15 cellular contexts compared by ENCODE assay signal in the genomic region with DNA sequence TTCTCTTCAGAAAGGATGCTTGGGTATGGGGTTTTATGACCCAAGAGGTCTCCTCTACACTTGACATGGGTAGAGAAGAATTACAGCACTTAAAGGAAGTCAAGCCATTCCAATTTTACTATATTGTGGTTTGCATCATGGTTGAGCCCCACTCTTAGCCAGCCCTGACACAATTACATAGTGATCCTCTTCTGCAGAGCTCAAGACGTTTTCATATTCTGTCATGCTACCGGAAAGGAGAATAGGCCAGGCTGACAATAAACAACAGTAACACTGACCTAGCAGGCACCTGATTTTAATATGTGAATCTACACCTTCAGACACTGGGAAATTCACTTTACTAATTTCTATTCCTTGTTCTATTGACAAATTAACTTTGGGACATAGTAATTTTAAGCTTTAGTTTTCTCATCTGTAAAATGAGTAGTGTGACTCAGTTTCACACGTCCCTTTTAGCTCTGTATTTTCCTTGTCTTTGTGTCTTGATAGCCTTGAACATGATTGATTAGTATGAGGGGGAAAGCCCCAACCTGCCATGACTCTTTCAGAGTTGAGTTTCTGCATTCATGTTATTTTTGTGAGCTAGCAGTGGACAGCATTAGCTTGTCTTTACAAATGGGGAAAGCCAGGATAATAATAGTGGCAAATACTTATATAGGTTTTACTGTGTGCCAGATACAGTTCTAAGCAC.
DNase-seq lines count a peak whose midpoint lies in the region; ATAC-seq and TF ChIP-seq lines count a peak whose summit lies in the region.
"Had no signal": no experiment of that assay in that cellular context is flagged by ENCODE, and none has a peak within 500 bp of the region (broad histone marks: within the 10 kb centered on the region; RNA-seq: fewer than 3 reads in every experiment).

No MANE protein-coding gene starts in this region.

- CTCF ChIA-PET in activated CD4-positive, alpha-beta T cell treated with anti-CD3 and anti-CD28 coated beads for 36 hours (lab: Charles Lee): interaction anchor here (0.7 to 2.6 kb wide), 5 partner anchors 7 to 1174 kb away, joined by 3 to 21 read pairs (median 3); no protein-coding TSS in a partner anchor
- CTCF ChIA-PET in activated CD4-positive, alpha-beta memory T cell treated with anti-CD3 and anti-CD28 coated beads for 36 hours (lab: Charles Lee): interaction anchor here (1.2 to 4.8 kb wide), 4 partner anchors 8 to 376 kb away, joined by 3 to 50 read pairs (median 4); no protein-coding TSS in a partner anchor
- CTCF ChIA-PET in WTC11 (lab: Charles Lee): interaction anchor here (1.8 to 3.1 kb wide), 2 partner anchors 8 to 21 kb away, joined by 7 to 39 read pairs; no protein-coding TSS in a partner anchor

- ATAC-seq in activated CD4-positive, alpha-beta T cell treated with anti-CD3 and anti-CD28 coated beads for 36 hours: peak; percentile 82
- peak; percentile 80 to 96 for ATAC-seq in activated T-cell treated with anti-CD3 and anti-CD28 coated beads, Interleukin-2, amount 50 U/mL, for 72 hours (replicated peaks in 1 of 2)
- peak; percentile 97 for ATAC-seq in stimulated activated effector memory CD8-positive, alpha-beta T cell treated with anti-CD3 and anti-CD28 coated beads, Interleukin-12 subunit alpha, Interleukin-12 subunit beta, amount 100 ng/mL, for 72 hours
- ATAC-seq in WTC11: no peak
- ATAC-seq: GM23338 had no signal

- intact Hi-C loops in activated CD4-positive, alpha-beta T cell treated with anti-CD3 and anti-CD28 coated beads for 36 hours (cut with DNase I, micrococcal nuclease): no loop called here
- intact Hi-C loops in activated CD4-positive, alpha-beta memory T cell treated with anti-CD3 and anti-CD28 coated beads for 36 hours (cut with micrococcal nuclease): loop anchor here (1.0 kb wide), 1 partner anchor 9 kb away; no protein-coding TSS in a partner anchor

- peaks cover 15% of the 10 kb centered on the region for H3K27me3 Mint-ChIP-seq in activated CD4-positive, alpha-beta T cell treated with anti-CD3 and anti-CD28 coated beads for 36 hours
- H3K27me3 Mint-ChIP-seq in activated T-cell treated with anti-CD3 and anti-CD28 coated beads, Interleukin-2, amount 50 U/mL, for 72 hours (ENCODE audit: low read depth): peaks cover 25% of the 10 kb centered on the region
- peaks cover 5% of the 10 kb centered on the region for H3K27me3 Mint-ChIP-seq in activated CD4-positive, alpha-beta memory T cell treated with anti-CD3 and anti-CD28 coated beads for 36 hours
- H3K27me3 Mint-ChIP-seq in WTC11 (ENCODE audit: low read depth): no peaks in the 10 kb centered on the region

- TF ChIP-seq CTCF in WTC11 (IDR thresholded peaks at IDR 0.05): no peak

- no peak for DNase-seq in activated CD4-positive, alpha-beta T cell treated with anti-CD3 and anti-CD28 coated beads for 36 hours
- DNase-seq in activated CD4-positive, alpha-beta T cell treated with anti-CD3 and anti-CD28 coated beads for 1 hour: no peak
- DNase-seq in activated T-cell treated with anti-CD3 and anti-CD28 coated beads, Interleukin-2, amount 50 U/mL, for 72 hours: no peak
- DNase-seq in activated T-cell treated with anti-CD3 and anti-CD28 coated beads for 4 hours (no peak), NCI-H2196 (lab: John Stamatoyannopoulos, UW; ENCODE audit: unreplicated experiment) (no peak), WTC11 (ENCODE audit: low spot score) (no peak)
- peak; percentile 16 for DNase-seq in activated CD4-positive, alpha-beta memory T cell treated with anti-CD3 and anti-CD28 coated beads for 36 hours
- DNase-seq in stimulated activated effector memory CD8-positive, alpha-beta T cell treated with anti-CD3 and anti-CD28 coated beads, Interleukin-12 subunit alpha, Interleukin-12 subunit beta, amount 100 ng/mL, for 72 hours (ENCODE audit: low spot score in 2 of 2): peak in 1 of 2 donors; percentile 64
- DNase-seq: 8988T; AML-193; CD4-positive, CD25-positive, alpha-beta regulatory T cell; DMS53; GF-D8; H7 had no signal

- no peaks in the 10 kb centered on the region for H3K36me3 Mint-ChIP-seq in activated CD4-positive, alpha-beta T cell treated with anti-CD3 and anti-CD28 coated beads for 36 hours (ENCODE audit: low read depth)
- no peaks in the 10 kb centered on the region for H3K36me3 Mint-ChIP-seq in activated T-cell treated with anti-CD3 and anti-CD28 coated beads, Interleukin-2, amount 50 U/mL, for 72 hours (ENCODE audit: insufficient read depth in 2 of 2)
- H3K36me3 Mint-ChIP-seq in activated CD4-positive, alpha-beta memory T cell treated with anti-CD3 and anti-CD28 coated beads for 36 hours: no peaks in the 10 kb centered on the region
- no peaks in the 10 kb centered on the region for H3K36me3 Mint-ChIP-seq in stimulated activated effector memory CD8-positive, alpha-beta T cell treated with anti-CD3 and anti-CD28 coated beads, Interleukin-12 subunit alpha, Interleukin-12 subunit beta, amount 100 ng/mL, for 72 hours
- 0 out of 2 replicates have a peak, but pooled peaks cover 3% of the 10 kb centered on the region for H3K36me3 Mint-ChIP-seq in WTC11

- POLR2A ChIA-PET in activated CD4-positive, alpha-beta T cell treated with anti-CD3 and anti-CD28 coated beads for 36 hours (lab: Charles Lee): no interaction called here
- POLR2A ChIA-PET in activated CD4-positive, alpha-beta memory T cell treated with anti-CD3 and anti-CD28 coated beads for 36 hours (lab: Charles Lee): interaction anchor here (1.0 to 1.9 kb wide), 2 partner anchors 9 to 14 kb away, joined by 5 to 10 read pairs; no protein-coding TSS in a partner anchor
- POLR2A ChIA-PET in WTC11 (lab: Charles Lee): interaction anchor here (1.5 kb wide), 1 partner anchor 14 kb away, joined by 4 read pairs; no protein-coding TSS in a partner anchor

- peaks cover 3% of the 10 kb centered on the region for H3K4me1 Mint-ChIP-seq in activated CD4-positive, alpha-beta T cell treated with anti-CD3 and anti-CD28 coated beads for 36 hours
- no peaks in the 10 kb centered on the region for H3K4me1 Mint-ChIP-seq in activated T-cell treated with anti-CD3 and anti-CD28 coated beads, Interleukin-2, amount 50 U/mL, for 72 hours (ENCODE audit: low read depth)
- H3K4me1 Mint-ChIP-seq in activated CD4-positive, alpha-beta memory T cell treated with anti-CD3 and anti-CD28 coated beads for 36 hours (ENCODE audit: low read depth): peaks cover 12% of the 10 kb centered on the region
- peaks cover 21% of the 10 kb centered on the region for H3K4me1 Mint-ChIP-seq in stimulated activated effector memory CD8-positive, alpha-beta T cell treated with anti-CD3 and anti-CD28 coated beads, Interleukin-12 subunit alpha, Interleukin-12 subunit beta, amount 100 ng/mL, for 72 hours
- H3K4me1 Mint-ChIP-seq in WTC11: no peaks in the 10 kb centered on the region
- H3K4me1 Mint-ChIP-seq: CD4-positive, CD25-positive, alpha-beta regulatory T cell; GM23338 had no signal

- peaks cover 6% of the 10 kb centered on the region for H3K9me3 Mint-ChIP-seq in activated CD4-positive, alpha-beta T cell treated with anti-CD3 and anti-CD28 coated beads for 36 hours (ENCODE audit: low read depth)
- H3K9me3 Mint-ChIP-seq in activated T-cell treated with anti-CD3 and anti-CD28 coated beads, Interleukin-2, amount 50 U/mL, for 72 hours: peaks cover 0 to 2% of the 10 kb centered on the region in 2 donors
- H3K9me3 Mint-ChIP-seq in activated CD4-positive, alpha-beta memory T cell treated with anti-CD3 and anti-CD28 coated beads for 36 hours: peaks cover 3% of the 10 kb centered on the region
- H3K9me3 Mint-ChIP-seq in stimulated activated effector memory CD8-positive, alpha-beta T cell treated with anti-CD3 and anti-CD28 coated beads, Interleukin-12 subunit alpha, Interleukin-12 subunit beta, amount 100 ng/mL, for 72 hours: peaks cover 6% of the 10 kb centered on the region
- peaks cover 11% of the 10 kb centered on the region for H3K9me3 Mint-ChIP-seq in WTC11

- no peak overlapping the region for H3K4me3 Mint-ChIP-seq in activated CD4-positive, alpha-beta T cell treated with anti-CD3 and anti-CD28 coated beads for 36 hours
- peak overlapping the region in 1 of 2 donors; percentile 2 for H3K4me3 Mint-ChIP-seq in activated T-cell treated with anti-CD3 and anti-CD28 coated beads, Interleukin-2, amount 50 U/mL, for 72 hours
- H3K4me3 Mint-ChIP-seq in activated CD4-positive, alpha-beta memory T cell treated with anti-CD3 and anti-CD28 coated beads for 36 hours: no peak overlapping the region
- no peak overlapping the region for H3K4me3 Mint-ChIP-seq in stimulated activated effector memory CD8-positive, alpha-beta T cell treated with anti-CD3 and anti-CD28 coated beads, Interleukin-12 subunit alpha, Interleukin-12 subunit beta, amount 100 ng/mL, for 72 hours
- no peak overlapping the region for H3K4me3 Mint-ChIP-seq in WTC11
- H3K4me3 Mint-ChIP-seq: CD4-positive, CD25-positive, alpha-beta regulatory T cell; GM23338 had no signal

- no peak overlapping the region for H3K27ac Mint-ChIP-seq in activated CD4-positive, alpha-beta T cell treated with anti-CD3 and anti-CD28 coated beads for 36 hours
- H3K27ac Mint-ChIP-seq in activated T-cell treated with anti-CD3 and anti-CD28 coated beads, Interleukin-2, amount 50 U/mL, for 72 hours: peak overlapping the region; percentile 20
- H3K27ac Mint-ChIP-seq in activated CD4-positive, alpha-beta memory T cell treated with anti-CD3 and anti-CD28 coated beads for 36 hours: peak overlapping the region; percentile 31
- H3K27ac Mint-ChIP-seq in stimulated activated effector memory CD8-positive, alpha-beta T cell treated with anti-CD3 and anti-CD28 coated beads, Interleukin-12 subunit alpha, Interleukin-12 subunit beta, amount 100 ng/mL, for 72 hours: peak overlapping the region; percentile 48
- no peak overlapping the region for H3K27ac Mint-ChIP-seq in WTC11
- H3K27ac Mint-ChIP-seq: CD4-positive, CD25-positive, alpha-beta regulatory T cell; GM23338 had no signal

TF ChIP-seq in WTC11, 78 proteins besides CTCF, POLR2A, EP300 and RAD21 (continues in another document):
- TF ChIP-seq, protein P1, sequence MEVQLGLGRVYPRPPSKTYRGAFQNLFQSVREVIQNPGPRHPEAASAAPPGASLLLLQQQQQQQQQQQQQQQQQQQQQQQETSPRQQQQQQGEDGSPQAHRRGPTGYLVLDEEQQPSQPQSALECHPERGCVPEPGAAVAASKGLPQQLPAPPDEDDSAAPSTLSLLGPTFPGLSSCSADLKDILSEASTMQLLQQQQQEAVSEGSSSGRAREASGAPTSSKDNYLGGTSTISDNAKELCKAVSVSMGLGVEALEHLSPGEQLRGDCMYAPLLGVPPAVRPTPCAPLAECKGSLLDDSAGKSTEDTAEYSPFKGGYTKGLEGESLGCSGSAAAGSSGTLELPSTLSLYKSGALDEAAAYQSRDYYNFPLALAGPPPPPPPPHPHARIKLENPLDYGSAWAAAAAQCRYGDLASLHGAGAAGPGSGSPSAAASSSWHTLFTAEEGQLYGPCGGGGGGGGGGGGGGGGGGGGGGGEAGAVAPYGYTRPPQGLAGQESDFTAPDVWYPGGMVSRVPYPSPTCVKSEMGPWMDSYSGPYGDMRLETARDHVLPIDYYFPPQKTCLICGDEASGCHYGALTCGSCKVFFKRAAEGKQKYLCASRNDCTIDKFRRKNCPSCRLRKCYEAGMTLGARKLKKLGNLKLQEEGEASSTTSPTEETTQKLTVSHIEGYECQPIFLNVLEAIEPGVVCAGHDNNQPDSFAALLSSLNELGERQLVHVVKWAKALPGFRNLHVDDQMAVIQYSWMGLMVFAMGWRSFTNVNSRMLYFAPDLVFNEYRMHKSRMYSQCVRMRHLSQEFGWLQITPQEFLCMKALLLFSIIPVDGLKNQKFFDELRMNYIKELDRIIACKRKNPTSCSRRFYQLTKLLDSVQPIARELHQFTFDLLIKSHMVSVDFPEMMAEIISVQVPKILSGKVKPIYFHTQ (CRISPR knock-in tag; IDR thresholded peaks at IDR 0.05): no peak

Comparison
In these comparisons a context has a peak if more than half of its experiments do, and no peak if none do; other contexts are left out.
1. H3K27ac Mint-ChIP-seq: peak in activated T-cell treated with anti-CD3 and anti-CD28 coated beads, Interleukin-2, amount 50 U/mL, for 72 hours (single experiment), activated CD4-positive, alpha-beta memory T cell treated with anti-CD3 and anti-CD28 coated beads for 36 hours (single experiment) and stimulated activated effector memory CD8-positive, alpha-beta T cell treated with anti-CD3 and anti-CD28 coated beads, Interleukin-12 subunit alpha, Interleukin-12 subunit beta, amount 100 ng/mL, for 72 hours (single experiment); none in activated CD4-positive, alpha-beta T cell treated with anti-CD3 and anti-CD28 coated beads for 36 hours (single experiment) and WTC11 (single experiment).